Comparison of ENCODE assay signal across 18 cellular contexts in the genomic region with DNA sequence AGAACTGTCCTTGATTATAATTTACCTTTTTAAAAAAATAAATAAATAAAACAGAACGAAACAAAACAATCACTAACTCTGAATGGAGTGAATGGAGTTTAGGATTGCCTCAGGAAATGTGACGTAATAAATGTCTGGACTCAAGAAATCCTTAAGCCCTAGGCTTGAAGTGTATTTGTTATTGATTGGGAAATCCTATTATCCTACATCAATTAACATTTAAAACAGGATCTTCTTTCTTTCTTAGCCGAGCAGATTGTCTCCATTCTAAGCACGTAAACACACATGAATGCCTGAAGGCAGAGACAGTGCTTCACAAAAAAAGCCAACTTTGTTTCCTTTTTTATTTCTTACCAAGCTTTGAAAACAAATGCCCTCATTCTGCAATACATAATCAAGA. TPM values are rescaled to one million over a fixed set of nuclear protein-coding genes. Genes with fewer than 3 reads are reported as not detected.
DNase-seq lines count a peak whose midpoint lies in the region; FAIRE-seq and TF ChIP-seq lines count a peak whose summit lies in the region.
"Had no signal": no experiment of that assay in that cellular context is flagged by ENCODE, and none has a peak within 500 bp of the region (broad histone marks: within the 10 kb centered on the region; RNA-seq: fewer than 3 reads in every experiment).

No MANE protein-coding gene starts in this region.

- no peak overlapping the region for H3K27ac Mint-ChIP-seq in mesothelial cell of epicardium

- H3K4me2 ChIP-seq in mammary epithelial cell (ENCODE audit: insufficient read depth, low read depth, low read length) (peak overlapping the region; percentile 35), smooth muscle cell (peak overlapping the region; percentile 10)

- no peak for TF ChIP-seq POLR2A in Peyer's patch (IDR thresholded peaks at IDR 0.05)

- DNase-seq in NT2/D1 (ENCODE audit: low read depth, low spot score) (peak; percentile 36), mammary epithelial cell (no peak), smooth muscle cell (lab: John Stamatoyannopoulos, UW; ENCODE audit: unreplicated experiment) (no peak), Peyer's patch (no peak), NCI-H1417 (lab: John Stamatoyannopoulos, UW) (no peak), mesothelial cell of epicardium (ENCODE audit: low spot score in 2 of 2, unreplicated experiment in 2 of 2) (no peak), HTR-8/SVneo (ENCODE audit: insufficient read length, low spot score) (no peak)
- DNase-seq: activated CD4-positive, alpha-beta T cell treated with anti-CD3 and anti-CD28 coated beads for 1 hour; Caco-2; H7; mucosa of descending colon; NCI-H2029 treated with DMSO at 0.1 percent for 48 hours; NCI-H510A; OCI-M1; sigmoid colon; stimulated activated CD4-positive, alpha-beta T cell treated with anti-CD3 and anti-CD28 coated beads, Interleukin-2, amount 100 ng/mL, for 24 hours had no signal

- no peak for FAIRE-seq in HTR-8/SVneo (lab: Jason Lieb, UNC)

- no peaks in the 10 kb centered on the region for H3K36me3 Mint-ChIP-seq in mesothelial cell of epicardium

- H3K4me3 ChIP-seq in NT2/D1 (ENCODE audit: insufficient read length, low read depth) (no peak overlapping the region), mammary epithelial cell (replicated peaks in 1 of 3; ENCODE audit: insufficient read depth in 1 of 3, low read depth in 2 of 3, low read length in 3 of 3) (no peak overlapping the region), iPS-20b (ENCODE audit: low read length) (no peak overlapping the region), smooth muscle cell (no peak overlapping the region), Peyer's patch (no peak overlapping the region)
- H3K4me3 ChIP-seq: mucosa of descending colon, sigmoid colon had no signal

- H3K27ac ChIP-seq in mammary epithelial cell (ENCODE audit: insufficient read depth, low read depth, low read length) (no peak overlapping the region), iPS-20b (ENCODE audit: low read length) (no peak overlapping the region), smooth muscle cell (ENCODE audit: low read depth) (peak overlapping the region; percentile 19), Peyer's patch (no peak overlapping the region)
- H3K27ac ChIP-seq: neutrophil had no signal

- H3K9ac ChIP-seq in NT2/D1 (ENCODE audit: insufficient read length, low read depth): no peak overlapping the region
- H3K9ac ChIP-seq in mammary epithelial cell (ENCODE audit: insufficient read depth, low read length): no peak overlapping the region
- 0 out of 2 replicates have a peak overlapping the region, but pooled peaks have one; percentile 6 for H3K9ac ChIP-seq in iPS-20b (ENCODE audit: low read depth, low read length)
- H3K9ac ChIP-seq in smooth muscle cell (ENCODE audit: low read depth): no peak overlapping the region

- CTCF ChIA-PET in mammary epithelial cell (lab: Charles Lee; ENCODE audit: low non-redundant PET): no interaction called here

- H3K36me3 ChIP-seq in NT2/D1 (ENCODE audit: insufficient read depth, insufficient read length, low read length) (no peaks in the 10 kb centered on the region), mammary epithelial cell (ENCODE audit: insufficient read depth, low read length) (no peaks in the 10 kb centered on the region), iPS-20b (ENCODE audit: insufficient read depth, low read depth, low read length) (no peaks in the 10 kb centered on the region), smooth muscle cell (ENCODE audit: low read depth) (no peaks in the 10 kb centered on the region), Peyer's patch (no peaks in the 10 kb centered on the region)

- no peaks in the 10 kb centered on the region for H3K27me3 Mint-ChIP-seq in mesothelial cell of epicardium (ENCODE audit: low read depth)

- no peak overlapping the region for H3K4me3 Mint-ChIP-seq in mesothelial cell of epicardium

- in situ Hi-C loops in mammary epithelial cell (cut with MboI; ENCODE audit: low sequenced_read_pairs in 2 of 2): no loop called here

- dilution Hi-C loops in mammary epithelial cell (cut with HindIII; ENCODE audit: low sequenced_read_pairs): no loop called here

- no peaks in the 10 kb centered on the region for H3F3A ChIP-seq in smooth muscle cell (ENCODE audit: low read depth)

- H3K4me1 Mint-ChIP-seq in mesothelial cell of epicardium: peaks cover 16% of the 10 kb centered on the region

- no peak overlapping the region for H2AFZ ChIP-seq in mammary epithelial cell (ENCODE audit: low read depth, low read length)
- H2AFZ ChIP-seq in smooth muscle cell (ENCODE audit: low read depth): peak overlapping the region; percentile 16

- 21% methylated on average over 4 of the region's 4 CpGs for WGBS in mammary epithelial cell (ENCODE audit: low coverage, missing lambda C conversion rate)
- WGBS in smooth muscle cell (ENCODE audit: low lambda C conversion rate): 38% methylated on average over 4 of the region's 4 CpGs

- H3K4me1 ChIP-seq in NT2/D1 (ENCODE audit: insufficient read depth, insufficient read length) (peaks cover 6% of the 10 kb centered on the region), mammary epithelial cell (ENCODE audit: insufficient read depth, low read length) (peaks cover 13% of the 10 kb centered on the region), iPS-20b (ENCODE audit: insufficient read depth, low read length) (peaks cover 21% of the 10 kb centered on the region), smooth muscle cell (ENCODE audit: low read depth) (peaks cover 43% of the 10 kb centered on the region), Peyer's patch (no peaks in the 10 kb centered on the region)

- BruUV-seq in mammary epithelial cell (replicated peaks; lab: Mats Ljungman, UMichigan): no TSS peak

- H3K9me3 ChIP-seq in NT2/D1 (ENCODE audit: insufficient read depth, low read length) (no peaks in the 10 kb centered on the region), mammary epithelial cell (replicated peaks; ENCODE audit: insufficient read depth, low read length) (no peaks in the 10 kb centered on the region), iPS-20b (ENCODE audit: insufficient read depth, low read depth, low read length) (no peaks in the 10 kb centered on the region), smooth muscle cell (replicated peaks; ENCODE audit: low read depth) (no peaks in the 10 kb centered on the region), Peyer's patch (no peaks in the 10 kb centered on the region)
- H3K9me3 ChIP-seq: Caco-2, mucosa of descending colon, neutrophil, sigmoid colon had no signal

- H3K27me3 ChIP-seq in NT2/D1 (ENCODE audit: insufficient read depth, insufficient read length) (peaks cover 11% of the 10 kb centered on the region), mammary epithelial cell (ENCODE audit: insufficient read depth, low read length) (no peaks in the 10 kb centered on the region), iPS-20b (ENCODE audit: insufficient read depth, low read length) (peaks cover 4% of the 10 kb centered on the region; the same call in 1 of the 2 replicates), smooth muscle cell (ENCODE audit: low read depth) (no peaks in the 10 kb centered on the region), Peyer's patch (no peaks in the 10 kb centered on the region)
- H3K27me3 ChIP-seq: neutrophil, sigmoid colon had no signal

- TF ChIP-seq CTCF in mammary epithelial cell (conservative IDR thresholded peaks at IDR 0.05 in 1 of 2, IDR thresholded peaks at IDR 0.05 in 1 of 2; ENCODE audit: extremely low read depth in 1 of 2, insufficient read depth in 1 of 2, low read depth in 1 of 2, low read length in 2 of 2) (no peak), smooth muscle cell (IDR thresholded peaks at IDR 0.05; ENCODE audit: borderline replicate concordance, insufficient read depth, poor library complexity, severe bottlenecking) (no peak), Peyer's patch (IDR thresholded peaks at IDR 0.05) (no peak), mesothelial cell of epicardium (IDR thresholded peaks at IDR 0.05; ENCODE audit: unreplicated experiment) (no peak)

- no peaks in the 10 kb centered on the region for H3K9me3 Mint-ChIP-seq in mesothelial cell of epicardium

- H3K79me2 ChIP-seq in mammary epithelial cell (ENCODE audit: insufficient read depth, low read length) (no peaks in the 10 kb centered on the region), smooth muscle cell (ENCODE audit: low read depth) (no peaks in the 10 kb centered on the region)

- H4K20me1 ChIP-seq in mammary epithelial cell (ENCODE audit: insufficient read depth, low read length) (no peaks in the 10 kb centered on the region), smooth muscle cell (ENCODE audit: low read depth) (no peaks in the 10 kb centered on the region)

- intact Hi-C loops in mammary epithelial cell (cut with micrococcal nuclease): no loop called here

RNA-seq across cellular contexts. Expression of gene KAT2B, which starts 33.4 kb away (rescaled TPM):
- total RNA-seq in mammary epithelial cell (10 to 100 TPM in 1 of 2 donors, 1 to 10 TPM in 1; 8.6 to 16.2 TPM), smooth muscle cell (4.9 and 6.5 TPM in 2 replicates), Peyer's patch (10 to 100 TPM; 28.0 to 46.2 (median 42.9) TPM), mesothelial cell of epicardium (4.2 to 7.8 TPM (median 6.2 TPM) in 3 replicates)
- polyA plus RNA-seq in mammary epithelial cell (3.4 TPM), smooth muscle cell (0.14 and 1.1 TPM in 2 replicates)
- polyA minus RNA-seq in mammary epithelial cell: 9.9 TPM
